Comparison of ENCODE assay signal across 10 cellular contexts in the genomic region with DNA sequence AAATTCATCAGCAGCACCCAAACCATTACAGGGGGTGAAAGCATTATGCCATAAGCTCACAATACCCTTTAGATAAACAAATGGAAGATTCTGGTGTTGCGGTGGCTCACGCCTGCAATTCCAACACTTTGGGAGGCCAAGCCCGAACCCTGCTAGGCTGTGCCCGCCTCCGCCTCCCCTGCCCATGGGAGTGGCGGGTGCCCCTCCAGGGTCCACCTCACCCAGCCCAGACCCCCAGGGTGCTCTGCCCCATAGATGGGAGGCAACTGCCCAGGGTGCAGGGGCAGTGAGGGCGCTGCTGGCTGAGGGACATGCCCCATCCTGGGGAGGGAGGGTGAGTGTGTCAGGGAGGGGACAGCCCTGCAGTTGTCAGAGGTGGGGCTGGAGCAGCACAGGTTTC. TPM values are rescaled to one million over a fixed set of nuclear protein-coding genes. Genes with fewer than 3 reads are reported as not detected.
"Had no signal": no experiment of that assay in that cellular context is flagged by ENCODE, and none has a peak within 500 bp of the region (broad histone marks: within the 10 kb centered on the region; RNA-seq: fewer than 3 reads in every experiment).

No MANE protein-coding gene starts in this region.

- H3K36me3 ChIP-seq: HAP-1 had no signal

- H2AFZ ChIP-seq: GM23248, GM23338 had no signal

- H3K4me1 Mint-ChIP-seq: GM23338 had no signal

- H3K9ac ChIP-seq: GM23248 had no signal

- H3K4me2 ChIP-seq: GM23338 had no signal

- H3K4me3 Mint-ChIP-seq: GM23338, H9, HFFc6 had no signal

- H3K27ac ChIP-seq: GM23248 had no signal

- H3K4me1 ChIP-seq: HAP-1 had no signal

- H3K4me3 ChIP-seq: GM23248, GM23338, HAP-1 had no signal

- DNase-seq: GM23248, GOT3, H7, H9, HCEC 1CT, HFFc6 had no signal

- ATAC-seq: GM23338, HCT116 had no signal

- H3K27ac Mint-ChIP-seq: GM23338, H9, HFFc6 had no signal

- H3K9me3 ChIP-seq: HAP-1 had no signal

RNA-seq across cellular contexts. Expression of gene SIGLECL1, which starts 10.0 kb away (rescaled TPM):
- polyA plus RNA-seq: GM23248, GM23338, H1 had no signal

RNA-seq across cellular contexts. Expression of gene CD33, which starts 16.0 kb away (rescaled TPM):
- polyA plus RNA-seq: GM23338 had no signal
